In the genomic region with DNA sequence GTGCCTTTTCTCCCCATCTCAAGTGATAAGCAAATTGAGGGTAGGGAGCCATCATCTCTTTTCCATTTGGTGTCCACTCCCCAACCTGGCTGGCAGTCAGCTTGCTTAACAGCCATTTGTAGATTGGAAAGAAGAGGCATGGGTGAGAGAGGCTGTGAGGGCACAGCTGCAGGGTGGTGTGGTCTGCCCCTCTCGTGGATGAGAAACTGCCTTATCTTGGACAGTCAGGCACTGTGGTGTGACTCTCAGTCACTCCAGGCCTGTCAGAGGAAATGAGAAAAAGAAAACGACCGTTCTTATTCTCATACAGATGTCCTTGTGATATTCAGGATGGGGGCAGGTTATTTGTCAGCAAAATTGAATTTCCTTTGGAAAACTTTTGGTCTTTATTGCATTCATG, we compare ENCODE assay signal across 13 cellular contexts.
DNase-seq lines count a peak whose midpoint lies in the region; ATAC-seq and TF ChIP-seq lines count a peak whose summit lies in the region.
"Had no signal": no experiment of that assay in that cellular context is flagged by ENCODE, and none has a peak within 500 bp of the region (broad histone marks: within the 10 kb centered on the region; RNA-seq: fewer than 3 reads in every experiment).

No MANE protein-coding gene starts in this region.

- peak overlapping the region; percentile 49 for H3K27ac ChIP-seq in CD8-positive, alpha-beta memory T cell (ENCODE audit: low read depth, low read length)
- no peak overlapping the region for H3K27ac ChIP-seq in psoas muscle
- no peak overlapping the region for H3K27ac ChIP-seq in CD8-positive, alpha-beta T cell (ENCODE audit: low read depth, low read length)

- no peaks in the 10 kb centered on the region for H3K9me3 ChIP-seq in CD8-positive, alpha-beta memory T cell (ENCODE audit: low read length)
- H3K9me3 ChIP-seq in psoas muscle: no peaks in the 10 kb centered on the region
- no peaks in the 10 kb centered on the region for H3K9me3 ChIP-seq in CD8-positive, alpha-beta T cell (ENCODE audit: low read length)

- no peaks in the 10 kb centered on the region for H3K27me3 Mint-ChIP-seq in CD8-positive, alpha-beta memory T cell
- no peaks in the 10 kb centered on the region for H3K27me3 Mint-ChIP-seq in memory B cell
- no peaks in the 10 kb centered on the region for H3K27me3 Mint-ChIP-seq in CD8-positive, alpha-beta T cell (ENCODE audit: low read depth)
- H3K27me3 Mint-ChIP-seq: stimulated activated naive CD8-positive, alpha-beta T cell treated with anti-CD3 and anti-CD28 coated beads, Interleukin-15, Interleukin-2, amounts not matched to agents 100 ng/mL and 50 ng/mL, for 24 hours had no signal

- peaks cover 6 to 45% (median 7%) of the 10 kb centered on the region in 3 donors for H3K36me3 Mint-ChIP-seq in CD8-positive, alpha-beta memory T cell
- peaks cover 14% of the 10 kb centered on the region for H3K36me3 Mint-ChIP-seq in memory B cell
- H3K36me3 Mint-ChIP-seq in CD8-positive, alpha-beta T cell: peaks cover 40% of the 10 kb centered on the region

- CTCF ChIA-PET in CD8-positive, alpha-beta memory T cell (lab: Charles Lee): interaction anchor here (1.4 kb wide), 1 partner anchor 127 kb away, joined by 5 read pairs; a partner anchor contains a TSS
- CTCF ChIA-PET in CD8-positive, alpha-beta T cell (lab: Charles Lee): interaction anchor here (1.3 to 1.7 kb wide), 4 partner anchors 9 to 127 kb away, joined by 4 to 6 read pairs (median 4); a partner anchor contains a TSS

- H3K4me1 ChIP-seq in CD8-positive, alpha-beta memory T cell (ENCODE audit: insufficient read depth, low read length): peaks cover 22% of the 10 kb centered on the region
- peaks cover 17% of the 10 kb centered on the region for H3K4me1 ChIP-seq in psoas muscle
- peaks cover 21% of the 10 kb centered on the region for H3K4me1 ChIP-seq in CD8-positive, alpha-beta T cell (ENCODE audit: insufficient read depth, low read length)

- H3K27me3 ChIP-seq in CD8-positive, alpha-beta memory T cell (ENCODE audit: insufficient read depth, low read length, poor library complexity, severe bottlenecking): no peaks in the 10 kb centered on the region
- no peaks in the 10 kb centered on the region for H3K27me3 ChIP-seq in psoas muscle (ENCODE audit: insufficient read depth in 3 of 3, low read length in 2 of 3)
- no peaks in the 10 kb centered on the region for H3K27me3 ChIP-seq in CD8-positive, alpha-beta T cell (ENCODE audit: insufficient read depth, low read length)

- peak; percentile 50 for ATAC-seq in HG02852 (IDR thresholded peaks at IDR 0.05; ENCODE audit: unreplicated experiment)
- ATAC-seq in memory B cell (ENCODE audit: low read depth): no peak
- no peak for ATAC-seq in GM18909 (IDR thresholded peaks at IDR 0.05; ENCODE audit: poor library complexity, unreplicated experiment)
- ATAC-seq in psoas muscle: no peak
- no peak for ATAC-seq in CD8-positive, alpha-beta T cell
- ATAC-seq: SK-N-SH treated with all-trans-retinoic acid at 6 μM for 48 hours had no signal

- no peak overlapping the region for H3K4me3 ChIP-seq in CD8-positive, alpha-beta memory T cell (ENCODE audit: low read length)
- H3K4me3 ChIP-seq in lower leg skin (ENCODE audit: low read depth, poor library complexity, severe bottlenecking) (no peak overlapping the region), psoas muscle (no peak overlapping the region)
- no peak overlapping the region for H3K4me3 ChIP-seq in CD8-positive, alpha-beta T cell (ENCODE audit: low read depth, low read length)
- H3K4me3 ChIP-seq: smooth muscle cell had no signal

- H3K9me3 Mint-ChIP-seq in CD8-positive, alpha-beta memory T cell: no peaks in the 10 kb centered on the region
- no peaks in the 10 kb centered on the region for H3K9me3 Mint-ChIP-seq in memory B cell
- H3K9me3 Mint-ChIP-seq in CD8-positive, alpha-beta T cell: no peaks in the 10 kb centered on the region
- H3K9me3 Mint-ChIP-seq: stimulated activated naive CD8-positive, alpha-beta T cell treated with anti-CD3 and anti-CD28 coated beads, Interleukin-15, Interleukin-2, amounts not matched to agents 100 ng/mL and 50 ng/mL, for 24 hours had no signal

- WGBS in lower leg skin, 2 donors: 56 to 73% methylated on average over 3 of the region's 3 CpGs
- 26 to 49% (median 48%) methylated on average over 3 of the region's 3 CpGs for WGBS in psoas muscle, 3 donors

- TF ChIP-seq CTCF in lower leg skin (IDR thresholded peaks at IDR 0.05): no peak
- TF ChIP-seq CTCF in psoas muscle (IDR thresholded peaks at IDR 0.05): no peak
- TF ChIP-seq CTCF in CD8-positive, alpha-beta T cell (IDR thresholded peaks at IDR 0.05): no peak

- H3K4me1 Mint-ChIP-seq in CD8-positive, alpha-beta memory T cell: peaks cover 52 to 77% (median 64%) of the 10 kb centered on the region in 3 donors
- H3K4me1 Mint-ChIP-seq in memory B cell: peaks cover 46% of the 10 kb centered on the region
- H3K4me1 Mint-ChIP-seq in CD8-positive, alpha-beta T cell (ENCODE audit: low read depth): peaks cover 55% of the 10 kb centered on the region

- intact Hi-C loops in lower leg skin (cut with DNase I; ENCODE audit: low total_unique reads): no loop called here
- intact Hi-C loops in psoas muscle (cut with DNase I): no loop called here
- intact Hi-C loops in CD8-positive, alpha-beta T cell (cut with DNase I, micrococcal nuclease): no loop called here

- peaks cover 14% of the 10 kb centered on the region for H3K36me3 ChIP-seq in CD8-positive, alpha-beta memory T cell (ENCODE audit: insufficient read depth, low read length)
- H3K36me3 ChIP-seq in psoas muscle (ENCODE audit: insufficient read depth in 1 of 2, low read depth in 1 of 2): peaks cover 3 to 37% of the 10 kb centered on the region in 2 donors
- peaks cover 16% of the 10 kb centered on the region for H3K36me3 ChIP-seq in CD8-positive, alpha-beta T cell (ENCODE audit: insufficient read depth, low read length)

- H3K27ac Mint-ChIP-seq in CD8-positive, alpha-beta memory T cell: peak overlapping the region in 1 of 8 donors; percentile 51
- H3K27ac Mint-ChIP-seq in memory B cell: peak overlapping the region; percentile 94
- H3K27ac Mint-ChIP-seq in CD8-positive, alpha-beta T cell: no peak overlapping the region

- no peak for TF ChIP-seq POLR2A in lower leg skin (IDR thresholded peaks at IDR 0.05)

- POLR2A ChIA-PET in CD8-positive, alpha-beta memory T cell (lab: Charles Lee): no interaction called here
- POLR2A ChIA-PET in CD8-positive, alpha-beta T cell (lab: Charles Lee): interaction anchor here (1.0 to 1.2 kb wide), 2 partner anchors 11 to 14 kb away, joined by 3 read pairs; no protein-coding TSS in a partner anchor

- no peak for DNase-seq in CD8-positive, alpha-beta memory T cell
- peak; percentile 50 for DNase-seq in RPMI8226
- no peak for DNase-seq in memory B cell (ENCODE audit: low spot score in 2 of 2)
- no peak for DNase-seq in lower leg skin (ENCODE audit: low spot score in 2 of 2)
- no peak for DNase-seq in psoas muscle
- no peak for DNase-seq in CD8-positive, alpha-beta T cell
- DNase-seq: activated CD8-positive, alpha-beta memory T cell treated with anti-CD3 and anti-CD28 coated beads, Interleukin-2, amount 50 U/mL, for 4 hours; NCI-H345 had no signal

- no peak overlapping the region for H3K4me3 Mint-ChIP-seq in CD8-positive, alpha-beta memory T cell
- H3K4me3 Mint-ChIP-seq in memory B cell: no peak overlapping the region
- no peak overlapping the region for H3K4me3 Mint-ChIP-seq in CD8-positive, alpha-beta T cell
- H3K4me3 Mint-ChIP-seq: stimulated activated naive CD8-positive, alpha-beta T cell treated with anti-CD3 and anti-CD28 coated beads, Interleukin-15, Interleukin-2, amounts not matched to agents 100 ng/mL and 50 ng/mL, for 24 hours had no signal
